10 cellular contexts compared by ENCODE assay signal in genomic region chr10:93435621-93436385, GRCh38. TPM values are rescaled to one million over a fixed set of nuclear protein-coding genes. Genes with fewer than 3 reads are reported as not detected.
DNase-seq lines count a peak whose midpoint lies in the region; ATAC-seq and TF ChIP-seq lines count a peak whose summit lies in the region.
"Had no signal": no experiment of that assay in that cellular context is flagged by ENCODE, and none has a peak within 500 bp of the region (broad histone marks: within the 10 kb centered on the region; RNA-seq: fewer than 3 reads in every experiment).

No MANE protein-coding gene starts in this region.

- H3K4me1 ChIP-seq in right atrium auricular region, result peaks cover 0 to 63% of the 10 kb centered on the region in 2 donors
- H3K4me1 ChIP-seq in lower lobe of right lung, result peaks cover 75% of the 10 kb centered on the region
- H3K4me1 ChIP-seq in aorta (ENCODE audit: control insufficient read depth in 1 of 2, insufficient read depth in 2 of 2, low read length in 2 of 2), result peaks cover 2 to 9% of the 10 kb centered on the region in 2 donors

- H3K27ac ChIP-seq in right atrium auricular region, result peak overlapping the region; percentile 97 to 98
- H3K27ac ChIP-seq in brain microvascular endothelial cell, result peak overlapping the region; percentile 99
- peak overlapping the region; percentile 93 for H3K27ac ChIP-seq in lower lobe of right lung
- peak overlapping the region; percentile 97 to 99 for H3K27ac ChIP-seq in aorta (ENCODE audit: low read depth in 1 of 2, low read length in 2 of 2)
- H3K27ac ChIP-seq: C4-2B had no signal

- 11 to 13% methylated on average over 5 of the region's 5 CpGs for WGBS in aorta, 2 donors

- ATAC-seq in lower lobe of right lung (peak; percentile 31 to 44), aorta (ENCODE audit: low FRiP score) (no peak), HG03045 (IDR thresholded peaks at IDR 0.05; ENCODE audit: unreplicated experiment) (no peak), esophagus mucosa (no peak)
- ATAC-seq: K562 had no signal

- H3K4me3 ChIP-seq in right atrium auricular region (no peak overlapping the region), brain microvascular endothelial cell (ENCODE audit: low read depth, low read length) (no peak overlapping the region), lower lobe of right lung (no peak overlapping the region), aorta (ENCODE audit: low read length in 2 of 2) (no peak overlapping the region)
- H3K4me3 ChIP-seq: K562 had no signal

- DNase-seq in right atrium auricular region (ENCODE audit: low spot score) (no peak), cardiac septum (ENCODE audit: low spot score) (no peak), brain microvascular endothelial cell (peak; percentile 61), lower lobe of right lung (no peak), aorta (no peak), NCI-H1048 (lab: John Stamatoyannopoulos, UW) (no peak)

- H3K9me3 ChIP-seq in right atrium auricular region, result no peaks in the 10 kb centered on the region
- no peaks in the 10 kb centered on the region for H3K9me3 ChIP-seq in lower lobe of right lung
- H3K9me3 ChIP-seq in aorta (ENCODE audit: control insufficient read depth, low read length), result no peaks in the 10 kb centered on the region

- in situ Hi-C loops in brain microvascular endothelial cell (cut with HindIII; ENCODE audit: low pct_ligation_motif_present, low sequenced_read_pairs), result no loop called here

- H3K27me3 ChIP-seq in right atrium auricular region, result no peaks in the 10 kb centered on the region
- H3K27me3 ChIP-seq in brain microvascular endothelial cell (replicated peaks), result no peaks in the 10 kb centered on the region
- no peaks in the 10 kb centered on the region for H3K27me3 ChIP-seq in lower lobe of right lung (ENCODE audit: low read depth)
- no peaks in the 10 kb centered on the region for H3K27me3 ChIP-seq in aorta (ENCODE audit: control insufficient read depth in 1 of 2, insufficient read depth in 2 of 2, low read length in 1 of 2)

- H3K36me3 ChIP-seq in right atrium auricular region, result no peaks in the 10 kb centered on the region
- H3K36me3 ChIP-seq in brain microvascular endothelial cell (replicated peaks), result peaks cover 11% of the 10 kb centered on the region
- H3K36me3 ChIP-seq in lower lobe of right lung, result peaks cover 4% of the 10 kb centered on the region
- H3K36me3 ChIP-seq in aorta (ENCODE audit: control insufficient read depth in 1 of 2, insufficient read depth in 2 of 2, low read length in 1 of 2), result no peaks in the 10 kb centered on the region

- TF ChIP-seq CTCF in right atrium auricular region (IDR thresholded peaks at IDR 0.05) (no peak), brain microvascular endothelial cell (IDR thresholded peaks at IDR 0.05; ENCODE audit: low read depth, low read length, missing control alignments) (no peak), lower lobe of right lung (IDR thresholded peaks at IDR 0.05) (no peak)

- intact Hi-C loops in cardiac septum (cut with DNase I) (no loop called here), lower lobe of right lung (cut with DNase I) (no loop called here), aorta (cut with DNase I) (loop anchor here (2.0 to 5.0 kb wide), 4 partner anchors 45 to 59 kb away; partner anchors contain the start of gene MYOF (in 1 of the 2))

RNA-seq across cellular contexts. Expression of gene MYOF, which starts 46.3 kb away (rescaled TPM):
- total RNA-seq in right atrium auricular region (10 to 100 TPM; 13.4 to 14.1 TPM), cardiac septum (82.5 TPM), lower lobe of right lung (127 TPM), aorta (100 to 1,000 TPM; 226 to 242 TPM), esophagus mucosa (134 TPM)
- polyA plus RNA-seq in aorta, result 10 to 100 TPM; 13.4 to 26.4 TPM

Comparison
In these comparisons a context has a peak if more than half of its experiments do, and no peak if none do; other contexts are left out.
1. ATAC-seq: peak in lower lobe of right lung (2 of 2); none in aorta (single experiment), HG03045 (single experiment) and esophagus mucosa (single experiment).
2. intact Hi-C loops: an anchor here in aorta (2.0 to 5.0 kb wide); none called in cardiac septum and lower lobe of right lung.
3. Peak in every context shown above with its lines, with median percentiles within 50 percentile points of each other: H3K27ac ChIP-seq.